In the genomic region with DNA sequence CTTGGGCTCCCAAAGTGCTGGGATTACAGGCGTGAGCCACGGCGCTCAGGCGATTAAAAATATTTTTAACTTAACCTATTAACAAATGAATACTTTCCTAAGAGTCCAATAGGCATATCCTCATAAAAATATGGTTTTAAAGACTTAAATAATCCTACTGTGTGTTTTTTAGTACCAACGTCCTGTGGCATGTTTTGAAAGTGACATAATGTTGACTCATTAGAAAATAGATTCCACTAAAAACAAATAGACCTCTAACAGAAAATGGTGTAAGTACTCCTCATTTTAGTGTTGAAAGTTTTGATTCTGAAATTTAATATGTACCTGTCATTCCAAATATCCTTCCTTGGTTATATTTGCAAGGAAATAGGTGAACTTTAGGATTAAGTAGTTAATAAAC, we compare ENCODE assay signal across 24 cellular contexts. TPM values are rescaled to one million over a fixed set of nuclear protein-coding genes. Genes with fewer than 3 reads are reported as not detected.
"Had no signal": no experiment of that assay in that cellular context is flagged by ENCODE, and none has a peak within 500 bp of the region (broad histone marks: within the 10 kb centered on the region; RNA-seq: fewer than 3 reads in every experiment).

No MANE protein-coding gene starts in this region.

- H3K27me3 Mint-ChIP-seq: activated CD4-positive, alpha-beta memory T cell treated with anti-CD3 and anti-CD28 coated beads for 36 hours; dendritic cell treated with granulocyte-macrophage colony-stimulating factor and Interleukin-4, amounts not matched to agents 40 ng/mL and 50 ng/mL, for 4 days; progenitor cell of endocrine pancreas had no signal

- H3K27me3 ChIP-seq: cardiac muscle cell, left lung, stomach, suprapubic skin, transverse colon had no signal

- H3K36me3 ChIP-seq: cardiac muscle cell, left lung, stomach, suprapubic skin, transverse colon had no signal

- H3K27ac ChIP-seq: cardiac muscle cell, left lung, stomach, suprapubic skin, transverse colon had no signal

- H3K4me1 Mint-ChIP-seq: activated naive CD8-positive, alpha-beta T cell treated with anti-CD3 and anti-CD28 coated beads for 36 hours; naive thymus-derived CD4-positive, alpha-beta T cell; neural crest cell had no signal

- H3K4me1 ChIP-seq: left lung, stomach had no signal

- H3K4me3 ChIP-seq: cardiac muscle cell, left lung, lung, stomach, suprapubic skin, transverse colon had no signal

- H3K4me3 Mint-ChIP-seq: activated CD4-positive, alpha-beta memory T cell treated with anti-CD3 and anti-CD28 coated beads for 36 hours; activated naive CD8-positive, alpha-beta T cell treated with anti-CD3 and anti-CD28 coated beads for 36 hours; dendritic cell treated with granulocyte-macrophage colony-stimulating factor and Interleukin-4, amounts not matched to agents 40 ng/mL and 50 ng/mL, for 4 days; naive thymus-derived CD4-positive, alpha-beta T cell; neural crest cell had no signal

- H3K36me3 Mint-ChIP-seq: activated CD4-positive, alpha-beta memory T cell treated with anti-CD3 and anti-CD28 coated beads for 36 hours; activated naive CD8-positive, alpha-beta T cell treated with anti-CD3 and anti-CD28 coated beads for 36 hours had no signal

- ATAC-seq: esophagus mucosa; left lung; naive thymus-derived CD4-positive, alpha-beta T cell had no signal

- H3K9me3 ChIP-seq: left lung, stomach, suprapubic skin, transverse colon had no signal

- H3K9me3 Mint-ChIP-seq: activated CD4-positive, alpha-beta memory T cell treated with anti-CD3 and anti-CD28 coated beads for 36 hours; activated naive CD8-positive, alpha-beta T cell treated with anti-CD3 and anti-CD28 coated beads for 36 hours; dendritic cell treated with granulocyte-macrophage colony-stimulating factor and Interleukin-4, amounts not matched to agents 40 ng/mL and 50 ng/mL, for 4 days had no signal

- DNase-seq: activated CD4-positive, alpha-beta memory T cell treated with anti-CD3 and anti-CD28 coated beads for 36 hours; activated CD4-positive, alpha-beta T cell treated with anti-CD3 and anti-CD28 coated beads for 48 hours; activated naive CD4-positive, alpha-beta T cell treated with Interleukin-2 at 50 U/mL for 16 hours; activated naive CD8-positive, alpha-beta T cell treated with anti-CD3 and anti-CD28 coated beads for 36 hours; activated T-cell treated with anti-CD3 and anti-CD28 coated beads, Interleukin-2, amount 50 U/mL, for 48 hours; effector CD8-positive, alpha-beta T cell; hippocampal formation; kidney glomerular epithelial cell; naive thymus-derived CD4-positive, alpha-beta T cell; occipital lobe; retina; stimulated activated CD4-positive, alpha-beta T cell treated with anti-CD3 and anti-CD28 coated beads, Interleukin-12 subunit alpha, Interleukin-12 subunit beta, amount 100 ng/mL, for 4 hours; stimulated activated CD4-positive, alpha-beta T cell treated with anti-CD3 and anti-CD28 coated beads, Interleukin-4, amount 100 ng/mL, for 4 hours; stomach; transverse colon had no signal

- H3K27ac Mint-ChIP-seq: activated CD4-positive, alpha-beta memory T cell treated with anti-CD3 and anti-CD28 coated beads for 36 hours; activated naive CD8-positive, alpha-beta T cell treated with anti-CD3 and anti-CD28 coated beads for 36 hours; dendritic cell treated with granulocyte-macrophage colony-stimulating factor and Interleukin-4, amounts not matched to agents 40 ng/mL and 50 ng/mL, for 4 days; naive thymus-derived CD4-positive, alpha-beta T cell; progenitor cell of endocrine pancreas had no signal

RNA-seq across cellular contexts. Expression of a gene that starts 11.9 kb away (rescaled TPM):
- total RNA-seq: activated CD4-positive, alpha-beta memory T cell treated with anti-CD3 and anti-CD28 coated beads for 36 hours; activated naive CD8-positive, alpha-beta T cell treated with anti-CD3 and anti-CD28 coated beads for 36 hours; progenitor cell of endocrine pancreas; T-helper 2 cell treated with Interferon-gamma antibody and Interleukin-4, amounts not matched to agents 100 ng/mL and 5 ng/mL, for 36 hours had no signal

RNA-seq across cellular contexts. Expression of a gene that starts 59.4 kb away (rescaled TPM):
- total RNA-seq: activated CD4-positive, alpha-beta memory T cell treated with anti-CD3 and anti-CD28 coated beads for 36 hours; activated naive CD8-positive, alpha-beta T cell treated with anti-CD3 and anti-CD28 coated beads for 36 hours; progenitor cell of endocrine pancreas; T-helper 2 cell treated with Interferon-gamma antibody and Interleukin-4, amounts not matched to agents 100 ng/mL and 5 ng/mL, for 36 hours had no signal
